Comparison of ENCODE assay signal across 1 cellular context in genomic region chr14:23322568-23323517, GRCh38.
TF ChIP-seq lines count a peak whose summit lies in the region.

No MANE protein-coding gene starts in this region.

TF ChIP-seq in WTC11, 78 proteins besides CTCF, POLR2A, EP300 and RAD21 (continued from another document):
- TF ChIP-seq FOXP4 (CRISPR knock-in tag; IDR thresholded peaks at IDR 0.05) (no peak), ESRRA (CRISPR knock-in tag; IDR thresholded peaks at IDR 0.05; ENCODE audit: borderline replicate concordance) (no peak), RELA (CRISPR knock-in tag; IDR thresholded peaks at IDR 0.05; ENCODE audit: borderline replicate concordance) (no peak), ZBTB21 (CRISPR knock-in tag; IDR thresholded peaks at IDR 0.05; ENCODE audit: borderline replicate concordance) (no peak), TCF7 (CRISPR knock-in tag; IDR thresholded peaks at IDR 0.05; ENCODE audit: low read depth) (no peak)
TF ChIP-seq in WTC11: peak in this region for 0.
